In the genomic region with DNA sequence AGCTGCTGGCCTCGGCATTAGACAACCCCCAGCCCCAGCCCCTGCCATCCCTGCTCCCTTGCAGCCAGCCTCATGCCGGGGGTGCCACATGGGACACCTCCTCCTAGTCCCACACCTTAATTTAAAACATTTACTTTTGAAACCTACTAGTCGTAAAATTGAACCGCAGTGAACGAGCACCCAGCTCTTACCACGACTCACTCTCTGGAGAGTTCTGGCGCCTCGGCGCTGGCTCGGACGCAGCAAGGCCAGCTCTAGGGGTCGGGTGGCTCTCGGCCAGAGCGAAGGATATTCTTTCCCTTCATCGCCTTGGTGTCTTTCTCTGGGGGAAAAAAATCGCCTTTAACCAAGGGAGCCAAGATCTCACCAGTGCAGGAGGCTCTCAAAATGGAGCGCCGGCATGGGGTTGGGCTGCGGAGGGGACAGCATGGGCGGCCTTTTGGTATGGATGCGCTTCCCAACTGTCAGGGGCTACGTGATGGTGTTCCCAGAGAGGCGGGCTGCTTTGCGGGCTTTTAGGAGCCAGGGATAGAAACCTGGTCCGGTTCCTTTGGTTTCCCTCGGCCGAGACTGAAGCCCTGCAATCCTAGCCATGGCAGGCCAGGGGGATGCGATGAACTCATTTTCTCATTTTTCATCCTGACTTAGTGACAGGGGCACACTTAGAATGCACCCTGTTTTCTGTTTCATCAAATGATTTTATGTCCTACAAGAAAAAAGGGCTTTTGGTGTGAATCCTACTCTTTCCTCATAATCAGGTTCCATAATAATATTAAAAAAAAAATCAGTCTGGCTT, we compare ENCODE assay signal across 9 cellular contexts. TPM values are rescaled to one million over a fixed set of nuclear protein-coding genes. Genes with fewer than 3 reads are reported as not detected.
DNase-seq lines count a peak whose midpoint lies in the region; ATAC-seq and TF ChIP-seq lines count a peak whose summit lies in the region.
"Had no signal": no experiment of that assay in that cellular context is flagged by ENCODE, and none has a peak within 500 bp of the region (broad histone marks: within the 10 kb centered on the region; RNA-seq: fewer than 3 reads in every experiment).

No MANE protein-coding gene starts in this region.

- TF ChIP-seq CTCF in neutrophil (IDR thresholded peaks at IDR 0.05) = no peak

- peak overlapping the region; percentile 35 for H3K27ac ChIP-seq in CD8-positive, alpha-beta memory T cell (ENCODE audit: low read depth, low read length)
- no peak overlapping the region for H3K27ac ChIP-seq in esophagus (ENCODE audit: low read depth in 2 of 2, low read length in 1 of 2)
- peak overlapping the region; percentile 96 for H3K27ac ChIP-seq in neutrophil

- peaks cover 0 to 6% (median 0%) of the 10 kb centered on the region in 3 donors for H3K36me3 Mint-ChIP-seq in CD8-positive, alpha-beta memory T cell

- no peaks in the 10 kb centered on the region for H3K9me3 Mint-ChIP-seq in CD8-positive, alpha-beta memory T cell

- no peaks in the 10 kb centered on the region for H3K9me3 ChIP-seq in CD8-positive, alpha-beta memory T cell (ENCODE audit: low read length)
- H3K9me3 ChIP-seq in esophagus (ENCODE audit: control insufficient read depth in 2 of 2, insufficient read depth in 1 of 2, low read depth in 1 of 2, low read length in 1 of 2) (no peaks in the 10 kb centered on the region), neutrophil (no peaks in the 10 kb centered on the region)

- H3K4me1 Mint-ChIP-seq in CD8-positive, alpha-beta memory T cell = peaks cover 65 to 77% (median 76%) of the 10 kb centered on the region in 3 donors

- peak overlapping the region; percentile 76 for H3K4me3 ChIP-seq in CD8-positive, alpha-beta memory T cell (ENCODE audit: low read length)
- H3K4me3 ChIP-seq in esophagus (ENCODE audit: low read depth in 1 of 2, low read length in 2 of 2) (peak overlapping the region; percentile 77 to 86), neutrophil (ENCODE audit: low read depth in 1 of 2, low read length in 1 of 2) (peak overlapping the region; percentile 91 to 100)

- H3K27ac Mint-ChIP-seq in CD8-positive, alpha-beta memory T cell = peak overlapping the region in 5 of 8 donors; percentile 60 to 91 (median 76)

- H3K4me1 ChIP-seq in CD8-positive, alpha-beta memory T cell (ENCODE audit: insufficient read depth, low read length) = peaks cover 67% of the 10 kb centered on the region
- peaks cover 0 to 8% of the 10 kb centered on the region in 2 donors for H3K4me1 ChIP-seq in esophagus (ENCODE audit: control insufficient read depth in 2 of 2, insufficient read depth in 2 of 2, low read length in 1 of 2)
- H3K4me1 ChIP-seq in neutrophil (ENCODE audit: control insufficient read depth in 1 of 2, insufficient read depth in 1 of 2, low read depth in 1 of 2, low read length in 1 of 2) = peaks cover 59 to 65% of the 10 kb centered on the region in 2 experiments

- CTCF ChIA-PET in CD8-positive, alpha-beta memory T cell (lab: Charles Lee) = interaction anchor here (0.9 to 9.8 kb wide), 12 partner anchors 10 to 181 kb away, joined by 3 to 99 read pairs (median 6); no protein-coding TSS in a partner anchor

- no peak for DNase-seq in CD8-positive, alpha-beta memory T cell
- DNase-seq in RPMI7951 (ENCODE audit: low read depth) (peak; percentile 30), NAMALWA (ENCODE audit: low spot score) (no peak), hepatic stellate cell (ENCODE audit: low spot score) (no peak), SHP77 treated with DMSO at 0.1 percent for 48 hours (lab: John Stamatoyannopoulos, UW) (no peak)

- H3K36me3 ChIP-seq in CD8-positive, alpha-beta memory T cell (ENCODE audit: insufficient read depth, low read length) = no peaks in the 10 kb centered on the region
- H3K36me3 ChIP-seq in esophagus (ENCODE audit: control insufficient read depth in 2 of 2, insufficient read depth in 2 of 2, low read length in 1 of 2) (no peaks in the 10 kb centered on the region), neutrophil (no peaks in the 10 kb centered on the region)

- 53 to 65% methylated on average over 28 of the region's 28 CpGs for WGBS in esophagus, 2 donors

- H3K27me3 Mint-ChIP-seq in CD8-positive, alpha-beta memory T cell = peaks cover 0 to 2% of the 10 kb centered on the region in 2 donors

- peak overlapping the region; percentile 89 to 99 (median 97) for H3K4me3 Mint-ChIP-seq in CD8-positive, alpha-beta memory T cell

- POLR2A ChIA-PET in CD8-positive, alpha-beta memory T cell (lab: Charles Lee) = interaction anchor here (0.5 to 3.8 kb wide), 6 partner anchors 22 to 144 kb away, joined by 3 to 52 read pairs (median 6); a partner anchor contains a TSS

- no peaks in the 10 kb centered on the region for H3K27me3 ChIP-seq in CD8-positive, alpha-beta memory T cell (ENCODE audit: insufficient read depth, low read length, poor library complexity, severe bottlenecking)
- no peaks in the 10 kb centered on the region for H3K27me3 ChIP-seq in esophagus (ENCODE audit: control insufficient read depth in 1 of 2, insufficient read depth in 2 of 2, low read length in 2 of 2)
- peaks cover 23% of the 10 kb centered on the region for H3K27me3 ChIP-seq in neutrophil

- no peak for ATAC-seq in HG03342 (IDR thresholded peaks at IDR 0.05; ENCODE audit: unreplicated experiment)
- ATAC-seq: esophagus mucosa had no signal

RNA-seq across cellular contexts. Expression of a gene that starts 2.0 kb away (rescaled TPM):
- 10 to 100 TPM; 44.1 to 47.6 TPM for total RNA-seq in CD8-positive, alpha-beta memory T cell
- polyA plus RNA-seq in CD8-positive, alpha-beta memory T cell = 96.3 TPM
- total RNA-seq in RPMI7951 (2014; rRNA removed; shearing (Covaris generic)) = 273 and 343 TPM in 2 replicates
- 10 to 100 TPM in 1 of 2 donors, 1 to 10 TPM in 1; 6.2 to 13.2 TPM for polyA plus RNA-seq in esophagus

Comparison
In these comparisons a context has a peak if more than half of its experiments do, and no peak if none do; other contexts are left out.
1. H3K27ac ChIP-seq: peak in CD8-positive, alpha-beta memory T cell (single experiment) and neutrophil (single experiment); none in esophagus (0 of 2).
2. Peak in every context shown above with its lines, with median percentiles within 50 percentile points of each other: H3K4me3 ChIP-seq.